15 cellular contexts compared by ENCODE assay signal in the genomic region with DNA sequence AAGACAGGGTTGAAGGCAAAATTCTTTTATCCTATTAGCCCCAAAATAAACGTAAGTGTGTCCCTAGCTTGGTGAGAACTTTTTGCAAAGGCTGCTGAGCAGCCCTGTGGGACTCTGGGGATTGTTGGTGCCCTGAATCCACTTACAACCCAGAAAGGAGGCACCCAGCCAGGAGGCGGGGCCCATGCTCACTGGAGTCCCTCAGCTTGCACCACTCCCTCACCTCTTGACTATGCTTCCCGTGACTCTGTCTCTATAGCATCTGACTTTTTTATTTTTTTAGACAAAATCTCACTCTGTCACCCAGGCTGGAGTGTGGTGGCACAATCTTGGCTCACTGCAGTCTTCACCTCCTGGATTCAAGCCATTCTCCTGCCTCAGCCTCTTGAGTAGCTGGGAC. TPM values are rescaled to one million over a fixed set of nuclear protein-coding genes. Genes with fewer than 3 reads are reported as not detected.
DNase-seq lines count a peak whose midpoint lies in the region; ATAC-seq and TF ChIP-seq lines count a peak whose summit lies in the region.
"Had no signal": no experiment of that assay in that cellular context is flagged by ENCODE, and none has a peak within 500 bp of the region (broad histone marks: within the 10 kb centered on the region; RNA-seq: fewer than 3 reads in every experiment).

No MANE protein-coding gene starts in this region.

- no peaks in the 10 kb centered on the region for H3K9me3 ChIP-seq in T-helper 17 cell (ENCODE audit: control insufficient read depth, low read length, poor library complexity, severe bottlenecking)
- H3K9me3 ChIP-seq: adrenal gland, colonic mucosa, psoas muscle had no signal

- ATAC-seq in T-helper 17 cell, result peak; percentile 27
- ATAC-seq in GM18520 (IDR thresholded peaks at IDR 0.05; ENCODE audit: unreplicated experiment), result no peak
- no peak for ATAC-seq in activated CD4-positive, CD25-positive, alpha-beta regulatory T cell treated with anti-CD3 and anti-CD28 coated beads, Interleukin-2, amount 50 U/mL, for 24 hours
- ATAC-seq: esophagus mucosa, psoas muscle had no signal

- no peaks in the 10 kb centered on the region for H3K36me3 Mint-ChIP-seq in T-helper 17 cell (ENCODE audit: low read depth)

- peaks cover 61% of the 10 kb centered on the region for H3K4me1 Mint-ChIP-seq in T-helper 17 cell

- peak; percentile 51 for DNase-seq in stimulated activated CD4-positive, alpha-beta T cell treated with anti-CD3 and anti-CD28 coated beads, Interleukin-1b, Interleukin-23, amount 100 ng/mL, for 48 hours
- no peak for DNase-seq in stimulated activated CD4-positive, alpha-beta T cell treated with anti-CD3 and anti-CD28 coated beads, Interleukin-4, amount 100 ng/mL, for 24 hours
- DNase-seq in T-helper 17 cell (no peak), choroid plexus epithelial cell (ENCODE audit: low read depth) (peak; percentile 42), COR-L47 (lab: John Stamatoyannopoulos, UW) (no peak), HCEC 1CT (no peak)
- DNase-seq: adrenal gland, colonic mucosa, EL, NCI-H1048, NCI-H345, psoas muscle had no signal

- no peak for TF ChIP-seq CTCF in choroid plexus epithelial cell (conservative IDR thresholded peaks at IDR 0.05; ENCODE audit: low read depth, low read length)

- peak overlapping the region; percentile 81 for H3K27ac Mint-ChIP-seq in T-helper 17 cell

- no peaks in the 10 kb centered on the region for H3K27me3 Mint-ChIP-seq in T-helper 17 cell

- no peak overlapping the region for H3K4me3 ChIP-seq in choroid plexus epithelial cell (ENCODE audit: low read depth, low read length)
- H3K4me3 ChIP-seq: adrenal gland, colonic mucosa, psoas muscle had no signal

- peak overlapping the region; percentile 71 for H3K4me3 Mint-ChIP-seq in T-helper 17 cell

RNA-seq across cellular contexts. Expression of a gene that starts 15.8 kb away (rescaled TPM):
- 1 to 10 TPM; 1.9 to 2.6 TPM for total RNA-seq in T-helper 17 cell

RNA-seq across cellular contexts. Expression of a gene that starts 57.3 kb away (rescaled TPM):
- not detected for total RNA-seq in T-helper 17 cell

Comparison
In these comparisons a context has a peak if more than half of its experiments do, and no peak if none do; other contexts are left out.
1. DNase-seq: peak in stimulated activated CD4-positive, alpha-beta T cell treated with anti-CD3 and anti-CD28 coated beads, Interleukin-1b, Interleukin-23, amount 100 ng/mL, for 48 hours (single experiment) and choroid plexus epithelial cell (single experiment); none in stimulated activated CD4-positive, alpha-beta T cell treated with anti-CD3 and anti-CD28 coated beads, Interleukin-4, amount 100 ng/mL, for 24 hours (single experiment), T-helper 17 cell (0 of 3), COR-L47 (single experiment) and HCEC 1CT (single experiment).